ENCODE assay signal across 9 cellular contexts in the genomic region with DNA sequence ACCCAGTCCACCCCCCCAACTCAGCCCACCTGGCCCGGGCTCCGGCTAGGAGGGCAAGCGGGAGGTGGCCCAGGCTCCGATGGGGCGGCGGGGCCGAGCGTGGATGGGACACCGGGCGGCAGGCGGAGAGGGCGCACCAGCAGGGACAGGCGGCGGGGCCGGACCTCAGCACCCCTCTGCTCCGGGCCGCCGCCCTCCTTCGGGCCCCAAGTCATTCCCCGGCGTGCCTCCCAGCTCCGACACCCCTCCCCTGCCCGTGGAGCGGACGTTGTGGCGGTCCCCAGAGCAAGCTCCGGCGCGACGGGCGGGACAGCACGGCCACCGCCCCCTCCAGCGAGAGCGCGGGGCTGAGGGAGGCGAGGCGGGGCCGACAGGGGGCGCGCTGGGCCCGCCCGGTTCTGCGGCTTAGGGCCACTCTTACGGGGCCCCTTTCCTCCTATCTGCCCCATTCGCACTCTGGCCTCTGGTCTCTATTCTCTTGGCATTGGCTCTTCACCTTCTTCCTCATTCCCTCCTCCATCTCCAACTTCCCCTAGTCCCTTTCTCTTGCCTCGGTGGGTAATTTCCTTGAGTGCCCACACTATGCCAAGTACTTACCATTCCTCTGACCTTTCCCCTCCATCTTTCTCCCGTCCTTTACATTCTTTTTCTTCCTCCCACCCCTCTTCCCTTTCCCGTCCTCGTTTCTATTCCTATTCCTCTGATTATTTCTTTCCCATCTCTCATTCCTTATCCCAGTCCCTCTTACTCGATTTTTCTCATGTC. TPM values are rescaled to one million over a fixed set of nuclear protein-coding genes. Genes with fewer than 3 reads are reported as not detected.
A peak's percentile ranks its signal among the peaks of the same experiment; 100 is the strongest.
DNase-seq lines count a peak whose midpoint lies in the region; ATAC-seq and TF ChIP-seq lines count a peak whose summit lies in the region.
"Had no signal": no experiment of that assay in that cellular context is flagged by ENCODE, and none has a peak within 500 bp of the region (broad histone marks: within the 10 kb centered on the region; RNA-seq: fewer than 3 reads in every experiment).

No MANE protein-coding gene starts in this region.

- no peak for TF ChIP-seq POLR2A in esophagus squamous epithelium (IDR thresholded peaks at IDR 0.05)
- no peak for TF ChIP-seq POLR2A in ovary (IDR thresholded peaks at IDR 0.05)
- TF ChIP-seq POLR2A in uterus (IDR thresholded peaks at IDR 0.05) = no peak

- no peak overlapping the region for H3K27ac ChIP-seq in esophagus squamous epithelium
- no peak overlapping the region for H3K27ac ChIP-seq in ovary
- H3K27ac ChIP-seq in uterus = no peak overlapping the region
- H3K27ac ChIP-seq: neutrophil had no signal

- H3K4me3 ChIP-seq in esophagus squamous epithelium = peak overlapping the region; percentile 26 to 64 (median 44)
- peak overlapping the region; percentile 24 for H3K4me3 ChIP-seq in ovary
- peak overlapping the region in 1 of 2 donors; percentile 34 for H3K4me3 ChIP-seq in uterus

- H3K4me1 ChIP-seq in esophagus squamous epithelium = peaks cover 11 to 21% (median 18%) of the 10 kb centered on the region in 3 donors
- H3K4me1 ChIP-seq in ovary (ENCODE audit: insufficient read depth) = peaks cover 5% of the 10 kb centered on the region
- H3K4me1 ChIP-seq in uterus = peaks cover 0 to 15% of the 10 kb centered on the region in 2 donors

- H3K36me3 ChIP-seq in esophagus squamous epithelium (no peaks in the 10 kb centered on the region), ovary (no peaks in the 10 kb centered on the region), uterus (no peaks in the 10 kb centered on the region)
- H3K36me3 ChIP-seq: neutrophil had no signal

- peak; percentile 31 to 62 (median 40) for TF ChIP-seq CTCF in esophagus squamous epithelium (IDR thresholded peaks at IDR 0.05)
- peak in 1 of 3 donors; percentile 20 for TF ChIP-seq CTCF in ovary (IDR thresholded peaks at IDR 0.05)
- TF ChIP-seq CTCF in uterus (IDR thresholded peaks at IDR 0.05) = peak in 3 of 4 experiments; percentile 15 to 51 (median 37)

- no peak for TF ChIP-seq EP300 in ovary (IDR thresholded peaks at IDR 0.05)

- H3K9me3 ChIP-seq in esophagus squamous epithelium (no peaks in the 10 kb centered on the region), ovary (no peaks in the 10 kb centered on the region), uterus (no peaks in the 10 kb centered on the region)
- H3K9me3 ChIP-seq: neutrophil had no signal

- peak; percentile 62 for ATAC-seq in Right ventricle myocardium inferior

- peaks cover 6 to 94% (median 13%) of the 10 kb centered on the region in 4 donors for H3K27me3 ChIP-seq in esophagus squamous epithelium
- H3K27me3 ChIP-seq in ovary = peaks cover 3% of the 10 kb centered on the region
- H3K27me3 ChIP-seq in uterus = peaks cover 7 to 24% of the 10 kb centered on the region in 2 donors

- no peak for DNase-seq in Right ventricle myocardium inferior (ENCODE audit: missing footprints)
- no peak for DNase-seq in cardiac septum (ENCODE audit: low spot score)
- peak; percentile 33 for DNase-seq in NCI-H1694 treated with DMSO at 0.1 percent for 48 hours (lab: John Stamatoyannopoulos, UW)
- peak; percentile 48 for DNase-seq in activated T-cell treated with anti-CD3 and anti-CD28 coated beads for 1 hour (ENCODE audit: low read depth)
- no peak for DNase-seq in esophagus squamous epithelium (lab: John Stamatoyannopoulos, UW)
- DNase-seq in ovary = no peak
- no peak for DNase-seq in uterus
- DNase-seq in RKO (ENCODE audit: low spot score) = no peak

- WGBS in esophagus squamous epithelium, 2 donors = 4 to 5% methylated on average over 15 to 18 of the region's 51 CpGs
- 2 to 4% (median 2%) methylated on average over 28 to 51 of the region's 51 CpGs for WGBS in ovary, 3 donors

- intact Hi-C loops in Right ventricle myocardium inferior (cut with DNase I) (loop anchor here (1.0 to 2.0 kb wide), 2 partner anchors 44 to 135 kb away; no protein-coding TSS in a partner anchor), cardiac septum (cut with DNase I) (no loop called here), esophagus squamous epithelium (cut with DNase I) (no loop called here), ovary (cut with DNase I) (loop anchor here in 1 of 4 donors (5.0 kb wide), 1 partner anchor 41 kb away; no protein-coding TSS in a partner anchor), uterus (cut with DNase I; ENCODE audit: low total_unique reads) (no loop called here)

RNA-seq across cellular contexts. Expression of gene GBX1, which starts 0.7 kb away (rescaled TPM):
- total RNA-seq in Right ventricle myocardium inferior (2.4 TPM), cardiac septum (0.57 TPM), esophagus squamous epithelium (not detected), ovary (not detected), uterus (under 1 TPM in 1 of 4 donors, not detected in 3; 0.41 TPM)
- not detected for polyA plus RNA-seq in ovary

RNA-seq across cellular contexts. Expression of gene ASB10, which starts 18.8 kb away (rescaled TPM):
- total RNA-seq in Right ventricle myocardium inferior (41.4 TPM), cardiac septum (17.3 TPM), esophagus squamous epithelium (not detected), ovary (not detected), uterus (not detected)
- polyA plus RNA-seq in ovary = not detected

RNA-seq across cellular contexts. Expression of gene H2BK1, which starts 42.1 kb away (rescaled TPM):
- not detected for total RNA-seq in Right ventricle myocardium inferior
- not detected for total RNA-seq in cardiac septum
- not detected for total RNA-seq in esophagus squamous epithelium
- 1 to 10 TPM in 3 of 7 donors, not detected in 4; 1.0 to 1.3 (median 1.1) TPM for total RNA-seq in ovary
- polyA plus RNA-seq in ovary = under 1 TPM in 1 of 2 donors, not detected in 1; 0.36 TPM
- 1 to 10 TPM in 1 of 4 donors, not detected in 3; 4.4 TPM for total RNA-seq in uterus

RNA-seq across cellular contexts. Expression of gene ABCF2, which starts 58.8 kb away (rescaled TPM):
- total RNA-seq in Right ventricle myocardium inferior (24.5 TPM), cardiac septum (28.8 TPM), esophagus squamous epithelium (10 to 100 TPM; 27.0 to 44.7 (median 40.5) TPM), ovary (10 to 100 TPM; 20.5 to 40.3 (median 31.0) TPM), uterus (10 to 100 TPM in 3 of 4 donors, 1 to 10 TPM in 1; 6.8 to 39.2 (median 37.7) TPM)
- polyA plus RNA-seq in ovary = 10 to 100 TPM; 13.6 to 19.9 TPM

Comparison
In these comparisons a context has a peak if more than half of its experiments do, and no peak if none do; other contexts are left out.
1. DNase-seq: peak in NCI-H1694 treated with DMSO at 0.1 percent for 48 hours (single experiment) and activated T-cell treated with anti-CD3 and anti-CD28 coated beads for 1 hour (single experiment); none in Right ventricle myocardium inferior (single experiment), cardiac septum (single experiment), esophagus squamous epithelium (single experiment), ovary (0 of 5), uterus (0 of 2) and RKO (single experiment).
2. RNA of gene ASB10, which starts 18.8 kb away (total RNA-seq): 41.4 TPM in Right ventricle myocardium inferior (single experiment) and 17.3 TPM in cardiac septum (single experiment); not detected in esophagus squamous epithelium, not detected in ovary and not detected in uterus; every median in the first group is over 10 times any median in the second.